Comparison of ENCODE assay signal across 14 cellular contexts in the genomic region with DNA sequence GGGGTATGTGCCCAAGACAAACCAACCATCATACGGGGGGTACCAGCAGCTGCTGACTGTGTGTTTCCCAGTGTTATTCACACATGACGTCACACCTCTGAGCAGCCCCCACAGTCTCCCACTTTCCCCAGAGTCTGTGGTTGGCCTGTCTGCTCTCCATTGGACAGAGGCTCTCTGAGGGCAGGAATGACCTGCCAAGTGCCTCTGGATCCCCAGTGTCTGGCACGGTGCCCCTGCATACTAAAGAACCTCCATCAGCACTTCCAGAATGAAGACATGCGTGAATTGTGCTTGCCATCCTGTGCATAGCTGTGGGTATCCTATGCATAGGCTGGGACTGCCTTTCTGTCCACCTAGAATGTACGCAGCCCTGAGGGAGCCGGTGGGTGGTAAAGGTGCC. TPM values are rescaled to one million over a fixed set of nuclear protein-coding genes. Genes with fewer than 3 reads are reported as not detected.
DNase-seq lines count a peak whose midpoint lies in the region; ATAC-seq and TF ChIP-seq lines count a peak whose summit lies in the region.
"Had no signal": no experiment of that assay in that cellular context is flagged by ENCODE, and none has a peak within 500 bp of the region (broad histone marks: within the 10 kb centered on the region; RNA-seq: fewer than 3 reads in every experiment).

No MANE protein-coding gene starts in this region.

- H2AK5ac ChIP-seq in mesenchymal stem cell (ENCODE audit: low read length, severe bottlenecking) = peak overlapping the region; percentile 88

- no peaks in the 10 kb centered on the region for H3K27me3 ChIP-seq in mesenchymal stem cell (ENCODE audit: control insufficient read depth in 1 of 2, insufficient read depth in 1 of 2, low read length in 2 of 2)

- H3K9me3 ChIP-seq in mesenchymal stem cell (ENCODE audit: control insufficient read depth, low read length) (no peaks in the 10 kb centered on the region), mucosa of descending colon (no peaks in the 10 kb centered on the region)

- H2BK15ac ChIP-seq in mesenchymal stem cell (ENCODE audit: low read depth, poor library complexity, severe bottlenecking) = peak overlapping the region; percentile 85

- peak overlapping the region; percentile 20 to 62 for H3K23ac ChIP-seq in mesenchymal stem cell (ENCODE audit: low read length in 2 of 2)

- H2BK5ac ChIP-seq in mesenchymal stem cell (ENCODE audit: low read depth, low read length, poor library complexity, severe bottlenecking) = no peak overlapping the region

- H3K27ac Mint-ChIP-seq in brain = peak overlapping the region in 4 of 5 experiments; percentile 29 to 91 (median 70)
- H3K27ac Mint-ChIP-seq: IgD-negative memory B cell had no signal

- H3K14ac ChIP-seq in mesenchymal stem cell (ENCODE audit: low read length in 2 of 2) = peak overlapping the region in 1 of 2 experiments; percentile 83

- no peak overlapping the region for H3K9ac ChIP-seq in mesenchymal stem cell (ENCODE audit: low read length)

- H3K9me3 Mint-ChIP-seq in brain = no peaks in the 10 kb centered on the region
- H3K9me3 Mint-ChIP-seq: IgD-negative memory B cell had no signal

- H3K4me2 ChIP-seq in mesenchymal stem cell (ENCODE audit: low read length, poor library complexity, severe bottlenecking) = no peak overlapping the region

- H3K27me3 Mint-ChIP-seq in brain = peaks cover 2% of the 10 kb centered on the region
- H3K27me3 Mint-ChIP-seq: IgD-negative memory B cell had no signal

- no peak overlapping the region for H3K4me3 Mint-ChIP-seq in brain

- H3K36me3 Mint-ChIP-seq in brain = no peaks in the 10 kb centered on the region

- H2BK120ac ChIP-seq in mesenchymal stem cell (ENCODE audit: low read depth, low read length) = peak overlapping the region; percentile 86

- peaks cover 33% of the 10 kb centered on the region for H3K4me1 ChIP-seq in mesenchymal stem cell (ENCODE audit: control insufficient read depth, insufficient read depth, low read depth, low read length)
- H3K4me1 ChIP-seq in mucosa of descending colon (ENCODE audit: low read depth) = peaks cover 82% of the 10 kb centered on the region

- DNase-seq in left ventricle myocardium superior (peak; percentile 33), left cardiac atrium (no peak), mesenchymal stem cell (peak; percentile 70), mucosa of descending colon (no peak), NCI-H2029 (lab: John Stamatoyannopoulos, UW) (no peak)
- DNase-seq: GOT3 had no signal

- H3K4me1 Mint-ChIP-seq in brain = peaks cover 37% of the 10 kb centered on the region

- peak overlapping the region; percentile 41 to 85 for H2BK12ac ChIP-seq in mesenchymal stem cell (ENCODE audit: low read length in 2 of 2)

- peak overlapping the region; percentile 96 for H4K8ac ChIP-seq in mesenchymal stem cell (ENCODE audit: low read length)

- H3K79me1 ChIP-seq in mesenchymal stem cell (replicated peaks; ENCODE audit: low read length, poor library complexity, severe bottlenecking) = no peaks in the 10 kb centered on the region

- H3K4me3 ChIP-seq in mesenchymal stem cell (ENCODE audit: insufficient read depth in 1 of 2, low read depth in 1 of 2, low read length in 2 of 2) = no peak overlapping the region
- no peak overlapping the region for H3K4me3 ChIP-seq in mucosa of descending colon

- peak overlapping the region; percentile 70 to 95 for H3K18ac ChIP-seq in mesenchymal stem cell (ENCODE audit: low read depth in 1 of 2, low read length in 2 of 2)

- H3K4ac ChIP-seq in mesenchymal stem cell (ENCODE audit: low read depth in 1 of 2, low read length in 2 of 2) = peak overlapping the region; percentile 57 to 84

- H3K36me3 ChIP-seq in mesenchymal stem cell (ENCODE audit: control insufficient read depth in 1 of 2, insufficient read depth in 2 of 2, low read depth in 1 of 2, low read length in 2 of 2) (no peaks in the 10 kb centered on the region), mucosa of descending colon (ENCODE audit: low read depth) (no peaks in the 10 kb centered on the region)

- 57% methylated on average over 6 of the region's 6 CpGs for WGBS in mesenchymal stem cell

- no peak overlapping the region for H2AFZ ChIP-seq in mesenchymal stem cell (ENCODE audit: low read depth, low read length)

- ATAC-seq in left ventricle myocardium superior = no peak
- ATAC-seq in left cardiac atrium = no peak
- no peak for ATAC-seq in GM18861 (IDR thresholded peaks at IDR 0.05; ENCODE audit: unreplicated experiment)
- no peak for ATAC-seq in mucosa of descending colon
- no peak for ATAC-seq in GM18907 (IDR thresholded peaks at IDR 0.05; ENCODE audit: unreplicated experiment)

- intact Hi-C loops in left ventricle myocardium superior (cut with micrococcal nuclease) (no loop called here), left cardiac atrium (cut with DNase I) (loop anchor here in 1 of 2 donors (5.0 kb wide), 1 partner anchor 78 kb away; no protein-coding TSS in a partner anchor), mucosa of descending colon (cut with DNase I, micrococcal nuclease) (no loop called here)

- TF ChIP-seq CTCF in brain (conservative IDR thresholded peaks at IDR 0.05) (no peak), mucosa of descending colon (IDR thresholded peaks at IDR 0.05) (no peak)

- H4K91ac ChIP-seq in mesenchymal stem cell (ENCODE audit: low read length) = peak overlapping the region; percentile 94

- no peak overlapping the region for H3K27ac ChIP-seq in mesenchymal stem cell (ENCODE audit: low read length, poor library complexity, severe bottlenecking)

RNA-seq across cellular contexts. Expression of a gene that starts 3.5 kb away (rescaled TPM):
- 169 TPM for total RNA-seq in left ventricle myocardium superior
- total RNA-seq in left cardiac atrium = 10 to 100 TPM; 72.1 to 83.8 TPM
- polyA plus RNA-seq in brain (ENCODE audit: insufficient read depth, low read depth, low replicate concordance) = 1.2 TPM
- 34.5 TPM for polyA plus RNA-seq in mesenchymal stem cell (2013, experiment 1 of 2)
- polyA plus RNA-seq in mesenchymal stem cell (2013, experiment 2 of 2) = 31.6 TPM
- 100 to 1,000 TPM in 1 of 3 donors, 10 to 100 TPM in 2; 34.9 to 204 (median 37.2) TPM for total RNA-seq in mucosa of descending colon

RNA-seq across cellular contexts. Expression of a gene that starts 6.6 kb away (rescaled TPM):
- total RNA-seq in left ventricle myocardium superior (not detected), left cardiac atrium (not detected), mucosa of descending colon (1,000 to 10,000 TPM in 2 of 3 donors, 100 to 1,000 TPM in 1; 932 to 1,439 (median 1,228) TPM)
- not detected for polyA plus RNA-seq in brain (ENCODE audit: insufficient read depth, low read depth, low replicate concordance)
- not detected for polyA plus RNA-seq in mesenchymal stem cell (2013, experiment 1 of 2)
- polyA plus RNA-seq in mesenchymal stem cell (2013, experiment 2 of 2) = not detected
- total RNA-seq: A673, kidney epithelial cell, posterior vena cava, ureter had no signal
- polyA plus RNA-seq: IgD-negative memory B cell had no signal

RNA-seq across cellular contexts. Expression of a gene that starts 13.8 kb away (rescaled TPM):
- 5.2 TPM for total RNA-seq in left ventricle myocardium superior
- 1 to 10 TPM in 1 of 2 donors, under 1 TPM in 1; 0.31 to 6.5 TPM for total RNA-seq in left cardiac atrium
- polyA plus RNA-seq in brain (ENCODE audit: insufficient read depth, low read depth, low replicate concordance) = 16.3 TPM
- polyA plus RNA-seq in mesenchymal stem cell (2013, experiment 1 of 2) = 0.44 TPM
- polyA plus RNA-seq in mesenchymal stem cell (2013, experiment 2 of 2) = 0.49 TPM
- total RNA-seq in mucosa of descending colon = 10 to 100 TPM in 2 of 3 donors, 1 to 10 TPM in 1; 5.1 to 23.4 (median 16.1) TPM

RNA-seq across cellular contexts. Expression of a gene that starts 20.7 kb away (rescaled TPM):
- 55.8 TPM for total RNA-seq in left ventricle myocardium superior
- 10 to 100 TPM; 53.4 to 76.6 TPM for total RNA-seq in left cardiac atrium
- polyA plus RNA-seq in brain (ENCODE audit: insufficient read depth, low read depth, low replicate concordance) = 9.5 TPM
- 75.5 TPM for polyA plus RNA-seq in mesenchymal stem cell (2013, experiment 1 of 2)
- polyA plus RNA-seq in mesenchymal stem cell (2013, experiment 2 of 2) = 80.9 TPM
- total RNA-seq in mucosa of descending colon = 100 to 1,000 TPM in 1 of 3 donors, 10 to 100 TPM in 2; 15.6 to 120 (median 21.1) TPM

RNA-seq across cellular contexts. Expression of a gene that starts 36.5 kb away (rescaled TPM):
- total RNA-seq in left ventricle myocardium superior (7.5 TPM), left cardiac atrium (10 to 100 TPM in 1 of 2 donors, 1 to 10 TPM in 1; 8.4 to 13.5 TPM), mucosa of descending colon (10 to 100 TPM in 2 of 3 donors, 1 to 10 TPM in 1; 9.9 to 21.8 (median 17.4) TPM)
- 3.9 TPM for polyA plus RNA-seq in brain (ENCODE audit: insufficient read depth, low read depth, low replicate concordance)
- polyA plus RNA-seq in mesenchymal stem cell (2013, experiment 1 of 2) = 14.0 TPM
- 13.9 TPM for polyA plus RNA-seq in mesenchymal stem cell (2013, experiment 2 of 2)

Comparison
In these comparisons a context has a peak if more than half of its experiments do, and no peak if none do; other contexts are left out.
1. DNase-seq: peak in left ventricle myocardium superior (single experiment) and mesenchymal stem cell (single experiment); none in left cardiac atrium (single experiment), mucosa of descending colon (0 of 3) and NCI-H2029 (single experiment).
2. RNA of a gene that starts 6.6 kb away (total RNA-seq): 932 to 1,439 TPM in mucosa of descending colon; not detected in left cardiac atrium and not detected in left ventricle myocardium superior (single experiment); every median in the first group is over 100 times any median in the second.